18 cellular contexts compared by ENCODE assay signal in genomic region chr4:52883707-52884669, GRCh38. TPM values are rescaled to one million over a fixed set of nuclear protein-coding genes. Genes with fewer than 3 reads are reported as not detected.
A peak's percentile ranks its signal among the peaks of the same experiment; 100 is the strongest.
DNase-seq lines count a peak whose midpoint lies in the region; ATAC-seq and TF ChIP-seq lines count a peak whose summit lies in the region.
"Had no signal": no experiment of that assay in that cellular context is flagged by ENCODE, and none has a peak within 500 bp of the region (broad histone marks: within the 10 kb centered on the region; RNA-seq: fewer than 3 reads in every experiment).

No MANE protein-coding gene starts in this region.

- H2BK5ac ChIP-seq in IMR-90 (ENCODE audit: low read depth, low read length, poor library complexity, severe bottlenecking) (no peak overlapping the region), neuronal stem cell (ENCODE audit: low read length) (no peak overlapping the region)

- TF ChIP-seq POLR2A in IMR-90 (IDR thresholded peaks at IDR 0.05; ENCODE audit: low read depth, low read length) = no peak

- no peak overlapping the region for H2BK20ac ChIP-seq in IMR-90 (ENCODE audit: low read depth, low read length)

- H4K8ac ChIP-seq in IMR-90 (ENCODE audit: low read depth in 2 of 2, low read length in 2 of 2) = no peak overlapping the region
- no peak overlapping the region for H4K8ac ChIP-seq in neuronal stem cell (ENCODE audit: low read depth, low read length)

- H3K18ac ChIP-seq in IMR-90 (ENCODE audit: low read depth, low read length) (no peak overlapping the region), neuronal stem cell (ENCODE audit: low read length) (no peak overlapping the region)

- no peak overlapping the region for H4K5ac ChIP-seq in IMR-90 (ENCODE audit: low read depth, low read length)

- H2BK15ac ChIP-seq in IMR-90 (ENCODE audit: low read depth, low read length) (no peak overlapping the region), neuronal stem cell (ENCODE audit: low read length) (no peak overlapping the region)

- H3K9me1 ChIP-seq in IMR-90 (ENCODE audit: insufficient read depth, low read length) = no peaks in the 10 kb centered on the region

- H2BK120ac ChIP-seq in IMR-90 (ENCODE audit: low read depth, low read length) = no peak overlapping the region
- no peak overlapping the region for H2BK120ac ChIP-seq in neuronal stem cell (ENCODE audit: low read depth, low read length)

- H2AK5ac ChIP-seq in IMR-90 (ENCODE audit: low read depth, low read length) (no peak overlapping the region; the same call in 1 of the 2 replicates), neuronal stem cell (ENCODE audit: low read depth, low read length) (no peak overlapping the region)

- H3K4me3 ChIP-seq in IMR-90 (ENCODE audit: insufficient read depth, low read depth, low read length) (no peak overlapping the region), epithelial cell of esophagus (ENCODE audit: low read length) (no peak overlapping the region), neuronal stem cell (ENCODE audit: low read length in 2 of 2) (no peak overlapping the region)

- TF ChIP-seq CTCF in IMR-90 (conservative IDR thresholded peaks at IDR 0.05; ENCODE audit: low read depth, low read length) (no peak), epithelial cell of esophagus (IDR thresholded peaks at IDR 0.05; ENCODE audit: insufficient read depth, low read depth, low read length, missing control alignments) (no peak)

- H3K4me1 ChIP-seq in IMR-90 (ENCODE audit: control insufficient read depth, insufficient read depth, low read length) = peaks cover 2% of the 10 kb centered on the region; the same call in 1 of the 2 replicates
- peaks cover 11 to 13% of the 10 kb centered on the region in 2 donors for H3K4me1 ChIP-seq in neuronal stem cell (ENCODE audit: control insufficient read depth in 2 of 2, insufficient read depth in 1 of 2, low read depth in 1 of 2, low read length in 2 of 2)

- H3K27me3 ChIP-seq in IMR-90 (ENCODE audit: control insufficient read depth, insufficient read depth, low read length) = no peaks in the 10 kb centered on the region
- no peaks in the 10 kb centered on the region for H3K27me3 ChIP-seq in neuronal stem cell (ENCODE audit: control insufficient read depth in 3 of 3, insufficient read depth in 3 of 3, low read depth in 1 of 3, low read length in 3 of 3)

- H2AK9ac ChIP-seq in IMR-90 (replicated peaks; ENCODE audit: low read depth, low read length, poor library complexity) = no peak overlapping the region

- H3K9me3 ChIP-seq in IMR-90 (ENCODE audit: control insufficient read depth, insufficient read depth, low read length) (peaks cover 2% of the 10 kb centered on the region; the same call in 1 of the 2 replicates), neuronal stem cell (replicated peaks in 1 of 2; ENCODE audit: control insufficient read depth in 2 of 2, insufficient read depth in 1 of 2, low read depth in 1 of 2, low read length in 2 of 2) (peaks cover 0 to 7% of the 10 kb centered on the region in 2 donors)

- H3K4me2 ChIP-seq in IMR-90 (ENCODE audit: low read depth, low read length) = no peak overlapping the region
- no peak overlapping the region for H3K4me2 ChIP-seq in neuronal stem cell (ENCODE audit: insufficient read depth, low read length, poor library complexity, severe bottlenecking)

- H3K36me3 ChIP-seq in IMR-90 (ENCODE audit: control insufficient read depth, insufficient read depth, low read length) (no peaks in the 10 kb centered on the region), neuronal stem cell (replicated peaks in 1 of 2; ENCODE audit: control insufficient read depth in 2 of 2, insufficient read depth in 2 of 2, low read length in 2 of 2) (no peaks in the 10 kb centered on the region)

- in situ Hi-C loops in IMR-90 (cut with MboI; ENCODE audit: low sequenced_read_pairs) = no loop called here

- CTCF ChIA-PET in IMR-90 (lab: Yijun Ruan, JAX) = no interaction called here

- no CpG with 5 or more reads among the region's 4 CpGs for WGBS in IMR-90 (ENCODE audit: extremely low coverage in 2 of 2, insufficient read length in 1 of 2), 2 experiments
- no CpG with 5 or more reads among the region's 4 CpGs for WGBS in neuronal stem cell (ENCODE audit: extremely low coverage in 2 of 2, insufficient read length in 2 of 2, insufficient replicate concordance in 1 of 2), 2 donors

- no peak overlapping the region for H4K91ac ChIP-seq in IMR-90 (ENCODE audit: insufficient read depth, low read depth, low read length)
- H4K91ac ChIP-seq in neuronal stem cell (ENCODE audit: low read depth, low read length, poor library complexity) = no peak overlapping the region

- POLR2A ChIA-PET in IMR-90 (lab: Charles Lee; ENCODE audit: unreplicated experiment) = no interaction called here

- H3K56ac ChIP-seq in IMR-90 (ENCODE audit: extremely low read depth, insufficient read depth, low read length) = no peak overlapping the region

- H3K4ac ChIP-seq in IMR-90 (ENCODE audit: low read depth, low read length) (no peak overlapping the region), neuronal stem cell (ENCODE audit: low read length) (no peak overlapping the region)

- no peaks in the 10 kb centered on the region for H4K20me1 ChIP-seq in IMR-90 (ENCODE audit: insufficient read depth, low read length)

- ATAC-seq in GM18868 (IDR thresholded peaks at IDR 0.05; ENCODE audit: unreplicated experiment) = peak; percentile 54
- ATAC-seq in IMR-90 (ENCODE audit: low read depth) = 0 out of 2 replicates have a peak, but pooled peaks have one; percentile 37
- ATAC-seq in GM21367 (IDR thresholded peaks at IDR 0.05; ENCODE audit: unreplicated experiment) = no peak
- ATAC-seq: activated CD8-positive, alpha-beta memory T cell treated with anti-CD3 and anti-CD28 coated beads, Interleukin-2, amount 10 ng/mL, durations not matched to agents 7 days and 5 days; stimulated activated naive B cell treated with anti-CD40 and anti-IgM and Interleukin-4, amounts not matched to agents 10 μg/mL and 1 μg/mL and 100 μg/mL, for 72 hours had no signal

- H3K23ac ChIP-seq in IMR-90 (ENCODE audit: low read depth, low read length) = no peak overlapping the region
- no peak overlapping the region for H3K23ac ChIP-seq in neuronal stem cell (ENCODE audit: low read depth, low read length, poor library complexity)

- no peak overlapping the region for H3K27ac ChIP-seq in IMR-90 (ENCODE audit: insufficient read depth, low read length)
- no peak overlapping the region for H3K27ac ChIP-seq in neuronal stem cell (replicated peaks; ENCODE audit: low read length)
- no peak overlapping the region for H3K27ac ChIP-seq in substantia nigra (ENCODE audit: low read depth, low read length, poor library complexity, severe bottlenecking)

- no peak for DNase-seq in IMR-90
- DNase-seq in epithelial cell of esophagus (ENCODE audit: low read depth) = peak; percentile 10
- DNase-seq in neuronal stem cell (ENCODE audit: low spot score) = no peak
- no peak for DNase-seq in NCI-H226
- DNase-seq in substantia nigra (lab: John Stamatoyannopoulos, UW) = no peak
- DNase-seq: activated CD4-positive, alpha-beta T cell treated with anti-CD3 and anti-CD28 coated beads, Interleukin-2, amount 50 U/mL, for 1 hour; activated CD8-positive, alpha-beta memory T cell treated with anti-CD3 and anti-CD28 coated beads, Interleukin-2, amount 10 ng/mL, durations not matched to agents 7 days and 5 days; activated naive CD4-positive, alpha-beta T cell treated with anti-CD3 and anti-CD28 coated beads, Interleukin-2, amount 50 U/mL, for 16 hours; amygdala; NCI-H1048; NCI-H187 treated with DMSO at 0.1 percent for 48 hours; NCI-H69; stimulated activated CD4-positive, alpha-beta T cell treated with anti-CD3 and anti-CD28 coated beads, Interleukin-4, amount 100 ng/mL, for 1 hour; stimulated activated naive B cell treated with anti-CD40 and anti-IgM and Interleukin-4, amounts not matched to agents 10 μg/mL and 1 μg/mL and 100 μg/mL, for 72 hours had no signal

- dilution Hi-C loops in IMR-90 (cut with HindIII; ENCODE audit: low sequenced_read_pairs, unreplicated experiment) = no loop called here

- H2BK12ac ChIP-seq in neuronal stem cell (ENCODE audit: low read length) = no peak overlapping the region

- intact Hi-C loops in IMR-90 (cut with micrococcal nuclease) = no loop called here

- no TSS peak for BruUV-seq in IMR-90 (replicated peaks; lab: Mats Ljungman, UMichigan)

- no peak overlapping the region for H3K14ac ChIP-seq in IMR-90 (replicated peaks; ENCODE audit: low read depth, low read length)
- H3K14ac ChIP-seq in neuronal stem cell (ENCODE audit: low read length) = no peak overlapping the region

- H3K9ac ChIP-seq in IMR-90 (ENCODE audit: low read depth, low read length) (no peak overlapping the region), neuronal stem cell (ENCODE audit: low read depth, low read length, poor library complexity) (no peak overlapping the region)

- TF ChIP-seq RAD21 in IMR-90 (IDR thresholded peaks at IDR 0.05; ENCODE audit: low read length) = no peak

- H2AFZ ChIP-seq in IMR-90 (replicated peaks; ENCODE audit: low read length, poor library complexity) = no peak overlapping the region
- peak overlapping the region; percentile 73 for H2AFZ ChIP-seq in neuronal stem cell (ENCODE audit: low read length)

- H3K79me1 ChIP-seq in IMR-90 (ENCODE audit: low read depth in 1 of 2, low read length in 2 of 2) = no peaks in the 10 kb centered on the region
- H3K79me1 ChIP-seq in neuronal stem cell (ENCODE audit: low read depth, low read length) = no peaks in the 10 kb centered on the region

TF ChIP-seq in IMR-90, 13 proteins besides CTCF, POLR2A, EP300 and RAD21 (continues in another document):
- no peak for TF ChIP-seq FOS (IDR thresholded peaks at IDR 0.05; ENCODE audit: low read depth, low read length)
- no peak for TF ChIP-seq RFX5 (IDR thresholded peaks at IDR 0.05; ENCODE audit: low read depth, low read length)
- TF ChIP-seq USF2 (IDR thresholded peaks at IDR 0.05; ENCODE audit: low read depth, low read length) = no peak
- no peak for TF ChIP-seq SMC3 (IDR thresholded peaks at IDR 0.05; ENCODE audit: low read depth, low read length)
- TF ChIP-seq MAZ (IDR thresholded peaks at IDR 0.05; ENCODE audit: borderline replicate concordance, low read depth, low read length) = no peak
- no peak for TF ChIP-seq MXI1 (IDR thresholded peaks at IDR 0.05; ENCODE audit: borderline replicate concordance, low read depth, low read length)
- no peak for TF ChIP-seq CHD1 (IDR thresholded peaks at IDR 0.05; ENCODE audit: low read depth, low read length)
- TF ChIP-seq BHLHE40 (IDR thresholded peaks at IDR 0.05; ENCODE audit: low read depth, low read length) = no peak

RNA-seq across cellular contexts. Expression of gene RASL11B, which starts 21.9 kb away (rescaled TPM):
- total RNA-seq in IMR-90 (2012; rRNA removed) = 0.18 and 0.28 TPM in 2 replicates
- polyA plus RNA-seq in IMR-90 (2012; rRNA removed) = 0.26 and 0.31 TPM in 2 replicates
- 0.04 and 0.23 TPM in 2 replicates for polyA plus RNA-seq in IMR-90 (2012; cell fraction: cytosol; rRNA removed)
- 0.20 and 0.41 TPM in 2 replicates for polyA plus RNA-seq in IMR-90 (2012; cell fraction: nucleus; rRNA removed; ENCODE audit: low replicate concordance)
- 5.3 TPM for polyA plus RNA-seq in neuronal stem cell (2013, experiment 1 of 2)
- 5.3 TPM for polyA plus RNA-seq in neuronal stem cell (2013, experiment 2 of 2)
- total RNA-seq: glomerular endothelial cell had no signal
- polyA plus RNA-seq: CD14-positive monocyte had no signal
